In the genomic region with DNA sequence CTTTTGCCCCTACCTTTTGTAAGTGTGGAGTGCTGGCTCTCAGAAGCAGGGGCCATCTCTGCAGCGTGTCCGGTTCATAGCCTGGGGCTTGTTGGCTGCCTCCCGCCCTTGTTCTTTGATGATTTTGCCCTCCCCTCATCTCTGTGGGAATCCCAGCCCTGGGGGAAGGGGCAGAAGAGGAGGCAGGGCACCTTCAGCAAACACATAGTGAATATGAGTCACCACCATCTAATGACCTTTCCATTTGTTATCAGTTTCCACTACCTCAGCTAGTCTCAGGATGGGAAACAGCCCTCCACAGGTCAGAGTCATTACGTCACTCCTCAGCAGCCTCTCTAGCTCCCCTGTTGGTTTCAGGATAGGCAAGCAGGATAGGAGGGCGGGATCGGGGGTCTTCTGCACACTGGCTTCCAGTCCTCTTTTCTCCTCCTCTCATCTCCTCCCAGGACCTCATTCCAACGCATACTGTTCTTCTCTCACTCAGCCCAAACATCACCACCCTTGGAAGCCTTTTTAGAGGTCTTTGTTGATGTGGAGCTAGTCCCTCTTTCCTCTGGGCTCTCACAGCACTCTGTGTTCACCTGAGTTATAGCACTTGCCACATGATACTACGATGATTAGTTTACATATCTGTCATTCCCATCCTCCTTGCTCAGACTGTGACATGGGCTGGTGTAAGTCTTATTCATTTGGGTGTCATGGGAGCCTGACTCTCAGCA, we compare ENCODE assay signal across 1 cellular context.
TF ChIP-seq lines count a peak whose summit lies in the region.

No MANE protein-coding gene starts in this region.

TF ChIP-seq in HepG2, 621 proteins besides CTCF, POLR2A, EP300 and RAD21 (continued from another document and continues in another):
- TF ChIP-seq ZFY (CRISPR knock-in tag; IDR thresholded peaks at IDR 0.05) (peak; percentile 9; the same call in 1 of the 2 replicates), BRD4 (CRISPR knock-in tag; IDR thresholded peaks at IDR 0.05) (no peak), MBNL3 (CRISPR knock-in tag; conservative IDR thresholded peaks at IDR 0.05) (no peak), ZNF749 (CRISPR knock-in tag; IDR thresholded peaks at IDR 0.05; ENCODE audit: borderline replicate concordance) (no peak; the same call in 1 of the 2 replicates), AHR (CRISPR knock-in tag; IDR thresholded peaks at IDR 0.05) (no peak), U2AF1 (optimal IDR thresholded peaks at IDR 0.05; ENCODE audit: low read depth, low read length) (no peak), GFI1 (CRISPR knock-in tag; IDR thresholded peaks at IDR 0.05; ENCODE audit: borderline replicate concordance) (peak; percentile 56), ZNF639 (CRISPR knock-in tag; conservative IDR thresholded peaks at IDR 0.05) (peak; percentile 43; the same call in 1 of the 2 replicates), YEATS4 (CRISPR knock-in tag; IDR thresholded peaks at IDR 0.05; ENCODE audit: borderline replicate concordance) (peak; percentile 37; the same call in 1 of the 2 replicates), DNMT3B (CRISPR knock-in tag; conservative IDR thresholded peaks at IDR 0.05) (no peak; the same call in 1 of the 2 replicates), SRSF1 (optimal IDR thresholded peaks at IDR 0.05; ENCODE audit: low read depth, low read length) (no peak), RBAK (CRISPR knock-in tag; IDR thresholded peaks at IDR 0.05) (no peak), ZNF775 (CRISPR knock-in tag; IDR thresholded peaks at IDR 0.05; ENCODE audit: borderline replicate concordance) (no peak), SIN3B (IDR thresholded peaks at IDR 0.05; ENCODE audit: low read length) (no peak), ARID5B (CRISPR knock-in tag; IDR thresholded peaks at IDR 0.05) (peak; percentile 95), SNAI1 (CRISPR knock-in tag; IDR thresholded peaks at IDR 0.05; ENCODE audit: borderline replicate concordance) (no peak), ISL2 (CRISPR knock-in tag; IDR thresholded peaks at IDR 0.05) (peak; percentile 88), ZNF782 (CRISPR knock-in tag; IDR thresholded peaks at IDR 0.05; ENCODE audit: borderline replicate concordance) (no peak), ZNF33B (CRISPR knock-in tag; IDR thresholded peaks at IDR 0.05) (no peak), SMC3 (IDR thresholded peaks at IDR 0.05; ENCODE audit: low read length) (peak; percentile 47; the same call in 1 of the 2 replicates), FOXJ3 (CRISPR knock-in tag; IDR thresholded peaks at IDR 0.05; ENCODE audit: borderline replicate concordance) (no peak; the same call in 1 of the 2 replicates), ZNF292 (CRISPR knock-in tag; IDR thresholded peaks at IDR 0.05; ENCODE audit: borderline replicate concordance, low read depth) (peak; percentile 39; the same call in 1 of the 2 replicates), NKX3-1 (CRISPR knock-in tag; IDR thresholded peaks at IDR 0.05) (no peak), HMG20A (CRISPR knock-in tag; IDR thresholded peaks at IDR 0.05; ENCODE audit: borderline replicate concordance) (peak; percentile 88; the same call in 1 of the 2 replicates), ZFP62 (CRISPR knock-in tag; IDR thresholded peaks at IDR 0.05) (no peak), RFX3 (CRISPR knock-in tag; IDR thresholded peaks at IDR 0.05) (0 out of 2 replicates have a peak, but pooled peaks have one; percentile 18), ZNF724P (CRISPR knock-in tag; IDR thresholded peaks at IDR 0.05; ENCODE audit: borderline replicate concordance) (0 out of 2 replicates have a peak, but pooled peaks have one; percentile 33), CAMTA2 (CRISPR knock-in tag; IDR thresholded peaks at IDR 0.05; ENCODE audit: borderline replicate concordance) (no peak), SRSF4 (IDR thresholded peaks at IDR 0.05; ENCODE audit: low read depth, low read length, poor library complexity, severe bottlenecking) (no peak)
- TF ChIP-seq, protein P1, sequence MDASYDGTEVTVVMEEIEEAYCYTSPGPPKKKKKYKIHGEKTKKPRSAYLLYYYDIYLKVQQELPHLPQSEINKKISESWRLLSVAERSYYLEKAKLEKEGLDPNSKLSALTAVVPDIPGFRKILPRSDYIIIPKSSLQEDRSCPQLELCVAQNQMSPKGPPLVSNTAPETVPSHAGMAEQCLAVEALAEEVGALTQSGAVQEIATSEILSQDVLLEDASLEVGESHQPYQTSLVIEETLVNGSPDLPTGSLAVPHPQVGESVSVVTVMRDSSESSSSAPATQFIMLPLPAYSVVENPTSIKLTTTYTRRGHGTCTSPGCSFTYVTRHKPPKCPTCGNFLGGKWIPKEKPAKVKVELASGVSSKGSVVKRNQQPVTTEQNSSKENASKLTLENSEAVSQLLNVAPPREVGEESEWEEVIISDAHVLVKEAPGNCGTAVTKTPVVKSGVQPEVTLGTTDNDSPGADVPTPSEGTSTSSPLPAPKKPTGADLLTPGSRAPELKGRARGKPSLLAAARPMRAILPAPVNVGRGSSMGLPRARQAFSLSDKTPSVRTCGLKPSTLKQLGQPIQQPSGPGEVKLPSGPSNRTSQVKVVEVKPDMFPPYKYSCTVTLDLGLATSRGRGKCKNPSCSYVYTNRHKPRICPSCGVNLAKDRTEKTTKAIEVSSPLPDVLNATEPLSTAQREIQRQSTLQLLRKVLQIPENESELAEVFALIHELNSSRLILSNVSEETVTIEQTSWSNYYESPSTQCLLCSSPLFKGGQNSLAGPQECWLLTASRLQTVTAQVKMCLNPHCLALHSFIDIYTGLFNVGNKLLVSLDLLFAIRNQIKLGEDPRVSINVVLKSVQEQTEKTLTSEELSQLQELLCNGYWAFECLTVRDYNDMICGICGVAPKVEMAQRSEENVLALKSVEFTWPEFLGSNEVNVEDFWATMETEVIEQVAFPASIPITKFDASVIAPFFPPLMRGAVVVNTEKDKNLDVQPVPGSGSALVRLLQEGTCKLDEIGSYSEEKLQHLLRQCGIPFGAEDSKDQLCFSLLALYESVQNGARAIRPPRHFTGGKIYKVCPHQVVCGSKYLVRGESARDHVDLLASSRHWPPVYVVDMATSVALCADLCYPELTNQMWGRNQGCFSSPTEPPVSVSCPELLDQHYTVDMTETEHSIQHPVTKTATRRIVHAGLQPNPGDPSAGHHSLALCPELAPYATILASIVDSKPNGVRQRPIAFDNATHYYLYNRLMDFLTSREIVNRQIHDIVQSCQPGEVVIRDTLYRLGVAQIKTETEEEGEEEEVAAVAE (CRISPR knock-in tag; IDR thresholded peaks at IDR 0.05; ENCODE audit: borderline replicate concordance) = no peak
- TF ChIP-seq, protein P2, sequence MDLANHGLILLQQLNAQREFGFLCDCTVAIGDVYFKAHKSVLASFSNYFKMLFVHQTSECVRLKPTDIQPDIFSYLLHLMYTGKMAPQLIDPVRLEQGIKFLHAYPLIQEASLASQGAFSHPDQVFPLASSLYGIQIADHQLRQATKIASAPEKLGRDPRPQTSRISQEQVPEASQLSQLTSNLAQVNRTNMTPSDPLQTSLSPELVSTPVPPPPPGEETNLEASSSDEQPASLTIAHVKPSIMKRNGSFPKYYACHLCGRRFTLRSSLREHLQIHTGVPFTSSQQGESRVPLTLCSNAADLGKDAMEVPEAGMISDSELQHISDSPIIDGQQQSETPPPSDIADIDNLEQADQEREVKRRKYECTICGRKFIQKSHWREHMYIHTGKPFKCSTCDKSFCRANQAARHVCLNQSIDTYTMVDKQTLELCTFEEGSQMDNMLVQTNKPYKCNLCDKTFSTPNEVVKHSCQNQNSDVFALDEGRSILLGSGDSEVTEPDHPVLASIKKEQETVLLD (CRISPR knock-in tag; IDR thresholded peaks at IDR 0.05; ENCODE audit: low read depth) = no peak
- TF ChIP-seq, protein P3, sequence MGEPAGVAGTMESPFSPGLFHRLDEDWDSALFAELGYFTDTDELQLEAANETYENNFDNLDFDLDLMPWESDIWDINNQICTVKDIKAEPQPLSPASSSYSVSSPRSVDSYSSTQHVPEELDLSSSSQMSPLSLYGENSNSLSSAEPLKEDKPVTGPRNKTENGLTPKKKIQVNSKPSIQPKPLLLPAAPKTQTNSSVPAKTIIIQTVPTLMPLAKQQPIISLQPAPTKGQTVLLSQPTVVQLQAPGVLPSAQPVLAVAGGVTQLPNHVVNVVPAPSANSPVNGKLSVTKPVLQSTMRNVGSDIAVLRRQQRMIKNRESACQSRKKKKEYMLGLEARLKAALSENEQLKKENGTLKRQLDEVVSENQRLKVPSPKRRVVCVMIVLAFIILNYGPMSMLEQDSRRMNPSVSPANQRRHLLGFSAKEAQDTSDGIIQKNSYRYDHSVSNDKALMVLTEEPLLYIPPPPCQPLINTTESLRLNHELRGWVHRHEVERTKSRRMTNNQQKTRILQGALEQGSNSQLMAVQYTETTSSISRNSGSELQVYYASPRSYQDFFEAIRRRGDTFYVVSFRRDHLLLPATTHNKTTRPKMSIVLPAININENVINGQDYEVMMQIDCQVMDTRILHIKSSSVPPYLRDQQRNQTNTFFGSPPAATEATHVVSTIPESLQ (CRISPR knock-in tag; conservative IDR thresholded peaks at IDR 0.05) = no peak
